In genomic region chr9:36136894-36137391, GRCh38 we compare ENCODE assay signal across 8 cellular contexts. TPM values are rescaled to one million over a fixed set of nuclear protein-coding genes. Genes with fewer than 3 reads are reported as not detected.
DNase-seq lines count a peak whose midpoint lies in the region; ATAC-seq and FAIRE-seq lines count a peak whose summit lies in the region.

No MANE protein-coding gene starts in this region.

- peaks cover 54% of the 10 kb centered on the region for H3K27me3 ChIP-seq in iPS-15b (ENCODE audit: control insufficient read depth, insufficient read depth, low read length)
- H3K27me3 ChIP-seq in small intestine (ENCODE audit: control insufficient read depth in 2 of 2, insufficient read depth in 2 of 2, low read length in 2 of 2), result no peaks in the 10 kb centered on the region

- H3K27me3 Mint-ChIP-seq in activated CD4-positive, alpha-beta T cell treated with anti-CD3 and anti-CD28 coated beads, Interleukin-2, amount 10 ng/mL, durations not matched to agents 7 days and 5 days, result peaks cover 20% of the 10 kb centered on the region

- CTCF ChIA-PET in activated CD4-positive, alpha-beta T cell treated with anti-CD3 and anti-CD28 coated beads, Interleukin-2, amount 10 ng/mL, durations not matched to agents 7 days and 5 days (lab: Charles Lee), result interaction anchor here (0.5 to 5.6 kb wide), 6 partner anchors 8 to 153 kb away, joined by 3 to 37 read pairs (median 5); no protein-coding TSS in a partner anchor

- DNase-seq in activated CD4-positive, alpha-beta T cell treated with anti-CD3 and anti-CD28 coated beads, Interleukin-2, amount 10 ng/mL, durations not matched to agents 7 days and 5 days, result no peak
- no peak for DNase-seq in activated CD4-positive, alpha-beta T cell treated with anti-CD3 and anti-CD28 coated beads, Interleukin-2, amount 50 U/mL, for 48 hours
- no peak for DNase-seq in activated naive CD4-positive, alpha-beta T cell treated with anti-CD3 and anti-CD28 coated beads, Interleukin-2, amount 50 U/mL, for 72 hours (ENCODE audit: low spot score in 2 of 2)
- DNase-seq in small intestine, result no peak
- no peak for DNase-seq in NCI-H2107 treated with DMSO at 0.1 percent for 48 hours (lab: John Stamatoyannopoulos, UW; ENCODE audit: unreplicated experiment)
- DNase-seq in activated CD4-positive, CD25-positive, alpha-beta regulatory T cell treated with anti-CD3 and anti-CD28 coated beads, Interleukin-2, amount 50 U/mL, for 72 hours, result no peak

- peaks cover 57% of the 10 kb centered on the region for H3K4me1 Mint-ChIP-seq in activated CD4-positive, alpha-beta T cell treated with anti-CD3 and anti-CD28 coated beads, Interleukin-2, amount 10 ng/mL, durations not matched to agents 7 days and 5 days

- WGBS in small intestine, 3 donors, result 1% methylated on average over 35 to 40 of the region's 40 CpGs

- POLR2A ChIA-PET in activated CD4-positive, alpha-beta T cell treated with anti-CD3 and anti-CD28 coated beads, Interleukin-2, amount 10 ng/mL, durations not matched to agents 7 days and 5 days (lab: Charles Lee), result interaction anchor here (1.8 kb wide), 1 partner anchor 14 kb away, joined by 4 read pairs; no protein-coding TSS in a partner anchor

- peaks cover 25% of the 10 kb centered on the region for H3K36me3 Mint-ChIP-seq in activated CD4-positive, alpha-beta T cell treated with anti-CD3 and anti-CD28 coated beads, Interleukin-2, amount 10 ng/mL, durations not matched to agents 7 days and 5 days (ENCODE audit: low read depth)
- H3K36me3 Mint-ChIP-seq in activated naive CD4-positive, alpha-beta T cell treated with anti-CD3 and anti-CD28 coated beads, Interleukin-2, amount 50 U/mL, for 72 hours, result no peaks in the 10 kb centered on the region

- FAIRE-seq in small intestine (lab: Jason Lieb, UNC), result no peak

- H3K4me1 ChIP-seq in iPS-15b (ENCODE audit: control insufficient read depth, insufficient read depth, low read length), result peaks cover 15% of the 10 kb centered on the region
- H3K4me1 ChIP-seq in small intestine (ENCODE audit: control insufficient read depth in 2 of 2, insufficient read depth in 1 of 2, low read depth in 1 of 2, low read length in 1 of 2), result peaks cover 0 to 15% of the 10 kb centered on the region in 2 donors

- peak; percentile 38 for ATAC-seq in HG03280 (IDR thresholded peaks at IDR 0.05; ENCODE audit: unreplicated experiment)
- peak in 1 of 2 donors; percentile 2 for ATAC-seq in activated naive CD4-positive, alpha-beta T cell treated with anti-CD3 and anti-CD28 coated beads, Interleukin-2, amount 50 U/mL, for 72 hours

- H3K27ac ChIP-seq in small intestine (ENCODE audit: low read depth in 1 of 2, low read length in 1 of 2), result peak overlapping the region in 1 of 2 donors; percentile 69

- peak overlapping the region; percentile 85 for H3K4me3 Mint-ChIP-seq in activated CD4-positive, alpha-beta T cell treated with anti-CD3 and anti-CD28 coated beads, Interleukin-2, amount 10 ng/mL, durations not matched to agents 7 days and 5 days

- H3K36me3 ChIP-seq in iPS-15b (ENCODE audit: control insufficient read depth, insufficient read depth, low read length) (no peaks in the 10 kb centered on the region), small intestine (ENCODE audit: control insufficient read depth in 2 of 2, insufficient read depth in 2 of 2, low read length in 2 of 2) (no peaks in the 10 kb centered on the region)

- peak overlapping the region; percentile 86 for H3K27ac Mint-ChIP-seq in activated CD4-positive, alpha-beta T cell treated with anti-CD3 and anti-CD28 coated beads, Interleukin-2, amount 10 ng/mL, durations not matched to agents 7 days and 5 days
- H3K27ac Mint-ChIP-seq in activated naive CD4-positive, alpha-beta T cell treated with anti-CD3 and anti-CD28 coated beads, Interleukin-2, amount 50 U/mL, for 72 hours, result peak overlapping the region; percentile 54 to 88

- H3K4me3 ChIP-seq in iPS-15b (ENCODE audit: low read depth, low read length) (peak overlapping the region; percentile 83), small intestine (ENCODE audit: low read depth in 1 of 2, low read length in 2 of 2) (peak overlapping the region; percentile 51 to 67)

- H3K9ac ChIP-seq in iPS-15b (ENCODE audit: low read depth, low read length), result peak overlapping the region; percentile 47

- no peaks in the 10 kb centered on the region for H3K9me3 ChIP-seq in iPS-15b (ENCODE audit: control insufficient read depth, insufficient read depth, low read length)
- H3K9me3 ChIP-seq in small intestine (ENCODE audit: control insufficient read depth, low read depth), result no peaks in the 10 kb centered on the region

- H3K9me3 Mint-ChIP-seq in activated CD4-positive, alpha-beta T cell treated with anti-CD3 and anti-CD28 coated beads, Interleukin-2, amount 10 ng/mL, durations not matched to agents 7 days and 5 days, result no peaks in the 10 kb centered on the region
- H3K9me3 Mint-ChIP-seq in activated naive CD4-positive, alpha-beta T cell treated with anti-CD3 and anti-CD28 coated beads, Interleukin-2, amount 50 U/mL, for 72 hours, result no peaks in the 10 kb centered on the region

RNA-seq across cellular contexts. Expression of gene GLIPR2, which starts 0.4 kb away (rescaled TPM):
- 10 to 100 TPM; 53.9 to 58.4 TPM for total RNA-seq in activated CD4-positive, alpha-beta T cell treated with anti-CD3 and anti-CD28 coated beads, Interleukin-2, amount 10 ng/mL, durations not matched to agents 7 days and 5 days
- 10 to 100 TPM in 1 of 2 donors, 1 to 10 TPM in 1; 4.0 to 17.0 TPM for total RNA-seq in activated naive CD4-positive, alpha-beta T cell treated with anti-CD3 and anti-CD28 coated beads, Interleukin-2, amount 50 U/mL, for 72 hours
- 10 to 100 TPM in 2 of 3 donors, 1 to 10 TPM in 1; 3.4 to 22.3 (median 13.0) TPM for polyA plus RNA-seq in small intestine

RNA-seq across cellular contexts. Expression of gene CCIN, which starts 32.2 kb away (rescaled TPM):
- under 1 TPM in 1 of 2 experiments, not detected in 1; 0.17 TPM for total RNA-seq in activated CD4-positive, alpha-beta T cell treated with anti-CD3 and anti-CD28 coated beads, Interleukin-2, amount 10 ng/mL, durations not matched to agents 7 days and 5 days
- not detected for total RNA-seq in activated naive CD4-positive, alpha-beta T cell treated with anti-CD3 and anti-CD28 coated beads, Interleukin-2, amount 50 U/mL, for 72 hours
- polyA plus RNA-seq in small intestine, result under 1 TPM in 1 of 3 donors, not detected in 2; 0.04 TPM

RNA-seq across cellular contexts. Expression of gene CLTA, which starts 53.8 kb away (rescaled TPM):
- total RNA-seq in activated CD4-positive, alpha-beta T cell treated with anti-CD3 and anti-CD28 coated beads, Interleukin-2, amount 10 ng/mL, durations not matched to agents 7 days and 5 days, result 100 to 1,000 TPM; 156 to 158 TPM
- 100 to 1,000 TPM in 1 of 2 donors, 10 to 100 TPM in 1; 77.0 to 127 TPM for total RNA-seq in activated naive CD4-positive, alpha-beta T cell treated with anti-CD3 and anti-CD28 coated beads, Interleukin-2, amount 50 U/mL, for 72 hours
- polyA plus RNA-seq in small intestine, result 100 to 1,000 TPM; 176 to 279 (median 276) TPM
